Comparison of ENCODE assay signal across 9 cellular contexts in genomic region chr22:19965771-19966709, GRCh38. TPM values are rescaled to one million over a fixed set of nuclear protein-coding genes. Genes with fewer than 3 reads are reported as not detected.
DNase-seq lines count a peak whose midpoint lies in the region; ATAC-seq and TF ChIP-seq lines count a peak whose summit lies in the region.
"Had no signal": no experiment of that assay in that cellular context is flagged by ENCODE, and none has a peak within 500 bp of the region (broad histone marks: within the 10 kb centered on the region; RNA-seq: fewer than 3 reads in every experiment).

No MANE protein-coding gene starts in this region.

- no peak overlapping the region for H2AFZ ChIP-seq in PC-9

- TF ChIP-seq CTCF in GM13976 (IDR thresholded peaks at IDR 0.05; ENCODE audit: borderline replicate concordance, control extremely low read depth, extremely low read depth, insufficient read depth, missing control alignments) = peak; percentile 4
- TF ChIP-seq CTCF in PC-9 (conservative IDR thresholded peaks at IDR 0.05) = peak; percentile 43; the same call in 1 of the 2 replicates
- peak; percentile 39 for TF ChIP-seq CTCF in foreskin keratinocyte (conservative IDR thresholded peaks at IDR 0.05)

- H3K36me3 Mint-ChIP-seq in CD8-positive, alpha-beta memory T cell = peaks cover 0 to 27% (median 2%) of the 10 kb centered on the region in 3 donors

- DNase-seq in AML-193 (lab: John Stamatoyannopoulos, UW) (peak; percentile 38 to 39), GM13976 (ENCODE audit: low spot score) (no peak), PC-9 (no peak), foreskin keratinocyte (no peak), D341Med (ENCODE audit: low spot score) (no peak), AG08396 (ENCODE audit: low spot score) (no peak)
- DNase-seq in CD8-positive, alpha-beta memory T cell = no peak

- no peak overlapping the region for H3K27ac ChIP-seq in PC-9
- H3K27ac ChIP-seq in foreskin keratinocyte = no peak overlapping the region
- no peak overlapping the region for H3K27ac ChIP-seq in CD8-positive, alpha-beta memory T cell (ENCODE audit: low read depth, low read length)
- H3K27ac ChIP-seq: suprapubic skin had no signal

- intact Hi-C loops in PC-9 (cut with micrococcal nuclease; ENCODE audit: unreplicated experiment) = loop anchor here (10.0 kb wide), 1 partner anchor 319 kb away; no protein-coding TSS in a partner anchor

- no peaks in the 10 kb centered on the region for H4K20me1 ChIP-seq in PC-9 (ENCODE audit: insufficient read depth)

- peaks cover 15% of the 10 kb centered on the region for H3K4me1 ChIP-seq in PC-9 (replicated peaks; ENCODE audit: insufficient read depth)
- H3K4me1 ChIP-seq in foreskin keratinocyte = peaks cover 6% of the 10 kb centered on the region
- H3K4me1 ChIP-seq in CD8-positive, alpha-beta memory T cell (ENCODE audit: insufficient read depth, low read length) = peaks cover 5% of the 10 kb centered on the region

- H3K9me3 ChIP-seq in PC-9 (ENCODE audit: insufficient read depth, low read depth) = no peaks in the 10 kb centered on the region
- no peaks in the 10 kb centered on the region for H3K9me3 ChIP-seq in CD8-positive, alpha-beta memory T cell (ENCODE audit: low read length)
- H3K9me3 ChIP-seq: suprapubic skin had no signal

- H3K27me3 ChIP-seq in PC-9 (ENCODE audit: insufficient read depth, low read depth) = no peaks in the 10 kb centered on the region
- no peaks in the 10 kb centered on the region for H3K27me3 ChIP-seq in foreskin keratinocyte
- no peaks in the 10 kb centered on the region for H3K27me3 ChIP-seq in CD8-positive, alpha-beta memory T cell (ENCODE audit: insufficient read depth, low read length, poor library complexity, severe bottlenecking)
- H3K27me3 ChIP-seq: suprapubic skin had no signal

- POLR2A ChIA-PET in PC-9 (lab: Charles Lee; ENCODE audit: unreplicated experiment) = no interaction called here
- POLR2A ChIA-PET in CD8-positive, alpha-beta memory T cell (lab: Charles Lee) = interaction anchor here (0.7 kb wide), 1 partner anchor 240 kb away, joined by 7 read pairs; no protein-coding TSS in a partner anchor

- H3K9me2 ChIP-seq in PC-9 (ENCODE audit: insufficient read depth) = no peaks in the 10 kb centered on the region

- peaks cover 15% of the 10 kb centered on the region; the same call in 1 of the 2 replicates for H3K79me2 ChIP-seq in PC-9 (ENCODE audit: low read depth)

- BruUV-seq in PC-9 (replicated peaks; lab: Mats Ljungman, UMichigan) = no TSS peak

- H3K4me3 Mint-ChIP-seq in CD8-positive, alpha-beta memory T cell = no peak overlapping the region

- no peaks in the 10 kb centered on the region for H3K36me3 ChIP-seq in PC-9 (ENCODE audit: low read depth)
- H3K36me3 ChIP-seq in CD8-positive, alpha-beta memory T cell (ENCODE audit: insufficient read depth, low read length) = peaks cover 16% of the 10 kb centered on the region

- no peaks in the 10 kb centered on the region for H3K27me3 Mint-ChIP-seq in CD8-positive, alpha-beta memory T cell

- H3K4me1 Mint-ChIP-seq in CD8-positive, alpha-beta memory T cell = peaks cover 5 to 6% (median 5%) of the 10 kb centered on the region in 3 donors

- H3K4me2 ChIP-seq in PC-9 = no peak overlapping the region

- CTCF ChIA-PET in PC-9 (lab: Charles Lee) = no interaction called here
- CTCF ChIA-PET in CD8-positive, alpha-beta memory T cell (lab: Charles Lee) = no interaction called here

- in situ Hi-C loops in GM13976 (cut with MboI; ENCODE audit: low sequenced_read_pairs, unreplicated experiment) = no loop called here

- ATAC-seq in foreskin keratinocyte = no peak
- no peak for ATAC-seq in GM21381 (IDR thresholded peaks at IDR 0.05; ENCODE audit: unreplicated experiment)

- H3K9me3 Mint-ChIP-seq in CD8-positive, alpha-beta memory T cell = no peaks in the 10 kb centered on the region

- no peak overlapping the region for H3K4me3 ChIP-seq in PC-9
- no peak overlapping the region for H3K4me3 ChIP-seq in CD8-positive, alpha-beta memory T cell (ENCODE audit: low read length)
- H3K4me3 ChIP-seq: suprapubic skin had no signal

- peaks cover 6% of the 10 kb centered on the region; the same call in 1 of the 2 replicates for H3F3A ChIP-seq in PC-9 (ENCODE audit: insufficient read depth, low read depth)

- H3K27ac Mint-ChIP-seq in CD8-positive, alpha-beta memory T cell = peak overlapping the region in 1 of 8 donors; percentile 88

RNA-seq across cellular contexts. Expression of gene TXNRD2, which starts 24.4 kb away (rescaled TPM):
- total RNA-seq in PC-9 (2021) = 21.7 and 22.4 TPM in 2 replicates
- 24.2 and 28.8 TPM in 2 replicates for total RNA-seq in foreskin keratinocyte
- 30.1 and 38.9 TPM in 2 replicates for polyA plus RNA-seq in foreskin keratinocyte
- total RNA-seq in CD8-positive, alpha-beta memory T cell = 10 to 100 TPM; 27.6 to 27.9 TPM
- 13.8 TPM for polyA plus RNA-seq in CD8-positive, alpha-beta memory T cell

RNA-seq across cellular contexts. Expression of gene COMT, which starts 24.5 kb away (rescaled TPM):
- total RNA-seq in PC-9 (2021) (99.9 and 107 TPM in 2 replicates), foreskin keratinocyte (143 and 146 TPM in 2 replicates)
- 210 and 236 TPM in 2 replicates for polyA plus RNA-seq in foreskin keratinocyte
- total RNA-seq in CD8-positive, alpha-beta memory T cell = 10 to 100 TPM; 89.3 to 93.7 TPM
- polyA plus RNA-seq in CD8-positive, alpha-beta memory T cell = 92.7 TPM

RNA-seq across cellular contexts. Expression of gene ARVCF, which starts 50.6 kb away (rescaled TPM):
- 15.6 and 21.0 TPM in 2 replicates for total RNA-seq in PC-9 (2021)
- 10.8 and 11.7 TPM in 2 replicates for total RNA-seq in foreskin keratinocyte
- polyA plus RNA-seq in foreskin keratinocyte = 6.9 and 7.7 TPM in 2 replicates
- total RNA-seq in CD8-positive, alpha-beta memory T cell = 1 to 10 TPM; 1.4 to 1.8 TPM
- 0.92 TPM for polyA plus RNA-seq in CD8-positive, alpha-beta memory T cell

RNA-seq across cellular contexts. Expression of gene TANGO2, which starts 54.9 kb away (rescaled TPM):
- total RNA-seq in PC-9 (2021) = 22.4 and 25.0 TPM in 2 replicates
- 18.8 and 22.4 TPM in 2 replicates for total RNA-seq in foreskin keratinocyte
- polyA plus RNA-seq in foreskin keratinocyte = 15.0 and 15.2 TPM in 2 replicates
- 10 to 100 TPM; 27.3 to 28.0 TPM for total RNA-seq in CD8-positive, alpha-beta memory T cell
- 48.6 TPM for polyA plus RNA-seq in CD8-positive, alpha-beta memory T cell

Comparison
In these comparisons a context has a peak if more than half of its experiments do, and no peak if none do; other contexts are left out.
1. DNase-seq: peak in AML-193 (2 of 2); none in GM13976 (single experiment), PC-9 (0 of 2), foreskin keratinocyte (0 of 2), CD8-positive, alpha-beta memory T cell (0 of 5), D341Med (single experiment) and AG08396 (single experiment).
2. Peak in every context shown above with its lines, with median percentiles within 50 percentile points of each other: CTCF ChIP-seq.